In the genomic region with DNA sequence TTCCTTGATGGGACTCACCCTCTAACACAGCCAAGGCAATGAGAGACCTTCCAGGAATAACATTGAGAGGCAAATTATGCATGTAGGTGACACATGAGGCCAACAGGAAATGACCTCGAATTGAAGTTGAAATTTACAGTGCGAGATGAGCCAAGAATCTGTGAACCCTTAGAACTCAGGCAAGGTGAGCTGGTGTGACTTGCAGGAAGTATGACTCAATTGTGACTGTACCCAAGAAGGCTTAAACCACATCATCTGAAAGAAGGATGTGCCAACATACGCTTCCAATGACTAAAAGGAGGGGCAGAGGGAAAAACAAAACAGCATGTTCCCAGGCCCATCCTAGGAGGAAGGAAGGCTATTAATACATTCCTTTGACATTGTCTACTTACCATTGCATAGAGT, we compare ENCODE assay signal across 8 cellular contexts. TPM values are rescaled to one million over a fixed set of nuclear protein-coding genes. Genes with fewer than 3 reads are reported as not detected.
DNase-seq lines count a peak whose midpoint lies in the region; ATAC-seq, FAIRE-seq and TF ChIP-seq lines count a peak whose summit lies in the region.

No MANE protein-coding gene starts in this region.

- no peaks in the 10 kb centered on the region for H3K9me3 Mint-ChIP-seq in HFFc6

- FAIRE-seq in frontal cortex (lab: Jason Lieb, UNC), result no peak

- ATAC-seq in omental fat pad (ENCODE audit: low FRiP score), result peak; percentile 71

- H3K27me3 Mint-ChIP-seq in HFFc6 (ENCODE audit: insufficient read depth), result no peaks in the 10 kb centered on the region

- intact Hi-C loops in colonic mucosa (cut with DNase I), result no loop called here

- no peak for TF ChIP-seq CTCF in HFFc6 (IDR thresholded peaks at IDR 0.05)
- TF ChIP-seq CTCF in colonic mucosa (IDR thresholded peaks at IDR 0.05), result no peak
- no peak for TF ChIP-seq CTCF in omental fat pad (IDR thresholded peaks at IDR 0.05)

- H3K27ac ChIP-seq in colonic mucosa, result peak overlapping the region; percentile 78

- H3K36me3 ChIP-seq in colonic mucosa, result no peaks in the 10 kb centered on the region

- peak overlapping the region; percentile 64 for H3K27ac Mint-ChIP-seq in HFFc6

- no peak overlapping the region for H3K9ac ChIP-seq in colonic mucosa (ENCODE audit: low read depth in 2 of 2, low read length in 2 of 2)

- DNase-seq in A172 (ENCODE audit: low spot score), result peak; percentile 100
- peak; percentile 87 for DNase-seq in HFFc6
- DNase-seq in T-helper 2 cell, result peak in 4 of 5 experiments; percentile 12 to 94 (median 54)
- peak; percentile 65 for DNase-seq in colonic mucosa
- DNase-seq in omental fat pad (ENCODE audit: low spot score), result no peak
- no peak for DNase-seq in NCI-H1436 (lab: John Stamatoyannopoulos, UW)
- DNase-seq in iPS-NIHi7 (ENCODE audit: extremely low spot score), result no peak
- no peak for DNase-seq in frontal cortex (ENCODE audit: low spot score in 2 of 2)

- H3K4me1 Mint-ChIP-seq in HFFc6 (ENCODE audit: low read depth), result peaks cover 39% of the 10 kb centered on the region

- H3K36me3 Mint-ChIP-seq in HFFc6 (ENCODE audit: low read depth), result no peaks in the 10 kb centered on the region

- H3K4me3 Mint-ChIP-seq in HFFc6, result no peak overlapping the region

- no peak overlapping the region for H3K4me3 ChIP-seq in colonic mucosa

- H3K9me3 ChIP-seq in colonic mucosa, result no peaks in the 10 kb centered on the region

- no peaks in the 10 kb centered on the region for H3K27me3 ChIP-seq in colonic mucosa

- peaks cover 9% of the 10 kb centered on the region for H3K4me1 ChIP-seq in colonic mucosa

RNA-seq across cellular contexts. Expression of gene PITPNC1, which starts 44.8 kb away (rescaled TPM):
- total RNA-seq in A172 (2014; rRNA removed; shearing (Covaris generic)), result 2.0 and 2.7 TPM in 2 replicates
- total RNA-seq in HFFc6 (2021; fragmentation: NEBNext Ultra II Directional; extraction: Animal tissue kit (Norgen Biotek cat#: 25700)), result 10 to 100 TPM in 1 of 6 experiments, 1 to 10 TPM in 5; 6.9 to 11.1 (median 7.7) TPM
- total RNA-seq in colonic mucosa (10 to 100 TPM; 10.8 to 20.4 TPM), omental fat pad (10 to 100 TPM; 22.6 to 53.4 (median 35.0) TPM), frontal cortex (70.9 TPM)

RNA-seq across cellular contexts. Expression of gene PSMD12, which starts 55.5 kb away (rescaled TPM):
- total RNA-seq in A172 (2014; rRNA removed; shearing (Covaris generic)), result 58.1 and 59.4 TPM in 2 replicates
- 10 to 100 TPM; 62.3 to 74.4 (median 73.2) TPM for total RNA-seq in HFFc6 (2021; fragmentation: NEBNext Ultra II Directional; extraction: Animal tissue kit (Norgen Biotek cat#: 25700))
- total RNA-seq in colonic mucosa (10 to 100 TPM; 39.4 to 51.1 TPM), omental fat pad (10 to 100 TPM; 23.6 to 52.4 (median 24.4) TPM), frontal cortex (57.5 TPM)

Comparison
In these comparisons a context has a peak if more than half of its experiments do, and no peak if none do; other contexts are left out.
1. DNase-seq: peak in A172 (single experiment), HFFc6 (single experiment), T-helper 2 cell (4 of 5) and colonic mucosa (single experiment); none in omental fat pad (single experiment), NCI-H1436 (single experiment), iPS-NIHi7 (single experiment) and frontal cortex (0 of 2).